In genomic region chrX:123807825-123808416, GRCh38 we compare ENCODE assay signal across 22 cellular contexts. TPM values are rescaled to one million over a fixed set of nuclear protein-coding genes. Genes with fewer than 3 reads are reported as not detected.
DNase-seq lines count a peak whose midpoint lies in the region; ATAC-seq, FAIRE-seq and TF ChIP-seq lines count a peak whose summit lies in the region.
"Had no signal": no experiment of that assay in that cellular context is flagged by ENCODE, and none has a peak within 500 bp of the region (broad histone marks: within the 10 kb centered on the region; RNA-seq: fewer than 3 reads in every experiment).

No MANE protein-coding gene starts in this region.

- H3K36me3 ChIP-seq in mucosa of descending colon (ENCODE audit: low read depth): no peaks in the 10 kb centered on the region
- H3K36me3 ChIP-seq: BLaER1, pancreas, SJCRH30 had no signal

- H3K4me1 ChIP-seq in mucosa of descending colon (ENCODE audit: low read depth): no peaks in the 10 kb centered on the region
- H3K4me1 ChIP-seq: pancreas, SJCRH30 had no signal

- no peak overlapping the region for H3K4me3 ChIP-seq in mucosa of descending colon
- H3K4me3 ChIP-seq: BLaER1, pancreas, SJCRH30 had no signal

- DNase-seq in ELR (ENCODE audit: low read depth): peak; percentile 6
- DNase-seq in NCI-H1436 (lab: John Stamatoyannopoulos, UW): peak; percentile 18
- no peak for DNase-seq in mucosa of descending colon
- no peak for DNase-seq in NK-92 (lab: John Stamatoyannopoulos, UW; ENCODE audit: unreplicated experiment)
- no peak for DNase-seq in COLO668 (lab: John Stamatoyannopoulos, UW; ENCODE audit: unreplicated experiment)
- DNase-seq in A172 (ENCODE audit: low spot score): no peak
- DNase-seq in hepatic stellate cell (ENCODE audit: low spot score): no peak
- DNase-seq: activated effector memory CD4-positive, alpha-beta T cell treated with anti-CD3 and anti-CD28 coated beads, Interleukin-2, amount 50 U/mL, for 16 hours; amygdala; cerebellar nuclear complex; DMS 273 treated with DMSO at 0.1 percent for 48 hours; H7; Kasumi-1; NCI-H1694 treated with DMSO at 0.1 percent for 48 hours; NCI-H446; OCI-M1; pancreas; SJCRH30; T-helper 9 cell had no signal

- peak; percentile 66 for ATAC-seq in mucosa of descending colon
- ATAC-seq: activated CD4-positive, CD25-positive, alpha-beta regulatory T cell treated with anti-CD3 and anti-CD28 coated beads, Interleukin-2, amount 50 U/mL, for 24 hours; pancreas had no signal

- peak; percentile 69 for FAIRE-seq in colon (lab: Jason Lieb, UNC)
- FAIRE-seq: pancreas had no signal

- intact Hi-C loops in mucosa of descending colon (cut with DNase I, micrococcal nuclease): no loop called here

- no peak for TF ChIP-seq CTCF in mucosa of descending colon (IDR thresholded peaks at IDR 0.05)

- H3K9me3 ChIP-seq in mucosa of descending colon: no peaks in the 10 kb centered on the region
- H3K9me3 ChIP-seq: BLaER1, pancreas, SJCRH30 had no signal

RNA-seq across cellular contexts. Expression of gene XIAP, which starts 51.9 kb away (rescaled TPM):
- 10 to 100 TPM; 72.4 to 82.2 (median 73.9) TPM for total RNA-seq in mucosa of descending colon
- total RNA-seq in A172 (2014; rRNA removed; shearing (Covaris generic)): 13.3 and 13.8 TPM in 2 replicates

Comparison
In these comparisons a context has a peak if more than half of its experiments do, and no peak if none do; other contexts are left out.
1. DNase-seq: peak in ELR (single experiment) and NCI-H1436 (single experiment); none in mucosa of descending colon (0 of 3), NK-92 (single experiment), COLO668 (single experiment), A172 (single experiment) and hepatic stellate cell (single experiment).